Comparison of ENCODE assay signal across 19 cellular contexts in genomic region chr6:7734707-7735383, GRCh38. TPM values are rescaled to one million over a fixed set of nuclear protein-coding genes. Genes with fewer than 3 reads are reported as not detected.
"Had no signal": no experiment of that assay in that cellular context is flagged by ENCODE, and none has a peak within 500 bp of the region (broad histone marks: within the 10 kb centered on the region; RNA-seq: fewer than 3 reads in every experiment).

No MANE protein-coding gene starts in this region.

- ATAC-seq: activated CD8-positive, alpha-beta T cell treated with anti-CD3 and anti-CD28 coated beads, Interleukin-2, amount 10 ng/mL, durations not matched to agents 7 days and 5 days had no signal

- H3K36me3 ChIP-seq: Peyer's patch had no signal

- H3K9me3 ChIP-seq: Peyer's patch had no signal

- H3K4me3 ChIP-seq: Peyer's patch had no signal

- H3K4me1 ChIP-seq: Peyer's patch had no signal

- DNase-seq: activated CD4-positive, alpha-beta T cell treated with anti-CD3 and anti-CD28 coated beads for 48 hours; activated CD4-positive, alpha-beta T cell treated with anti-CD3 and anti-CD28 coated beads, Interleukin-2, amount 50 U/mL, for 4 hours; activated CD4-positive, CD25-positive, alpha-beta regulatory T cell treated with anti-CD3 and anti-CD28 coated beads, Interleukin-2, amount 50 U/mL, for 72 hours; activated CD8-positive, alpha-beta memory T cell treated with anti-CD3 and anti-CD28 coated beads, Interleukin-2, amount 50 U/mL, for 48 hours; activated CD8-positive, alpha-beta T cell treated with anti-CD3 and anti-CD28 coated beads, Interleukin-2, amount 10 ng/mL, durations not matched to agents 7 days and 5 days; activated naive CD4-positive, alpha-beta T cell; activated T-cell treated with anti-CD3 and anti-CD28 coated beads, Interleukin-2, amount 50 U/mL, for 1 hour; aorta; KG1; NCI-H1048; NCI-H146; NCI-H187 treated with DMSO at 0.1 percent for 48 hours; NCI-H2081 treated with DMSO at 0.1 percent for 48 hours; NCI-H446; NCI-H524; Peyer's patch; SHP77 treated with DMSO at 0.1 percent for 48 hours had no signal

- H3K27ac ChIP-seq: Peyer's patch, RWPE1 had no signal

- H3K27me3 ChIP-seq: Peyer's patch had no signal

RNA-seq across cellular contexts. Expression of gene BMP6, which starts 8.9 kb away (rescaled TPM):
- total RNA-seq: activated CD8-positive, alpha-beta T cell treated with anti-CD3 and anti-CD28 coated beads, Interleukin-2, amount 10 ng/mL, durations not matched to agents 7 days and 5 days; M059J had no signal
